18 cellular contexts compared by ENCODE assay signal in genomic region chr5:5700549-5700948, GRCh38.
DNase-seq lines count a peak whose midpoint lies in the region; FAIRE-seq and TF ChIP-seq lines count a peak whose summit lies in the region.
"Had no signal": no experiment of that assay in that cellular context is flagged by ENCODE, and none has a peak within 500 bp of the region (broad histone marks: within the 10 kb centered on the region; RNA-seq: fewer than 3 reads in every experiment).

No MANE protein-coding gene starts in this region.

- peaks cover 23% of the 10 kb centered on the region for H3K4me1 Mint-ChIP-seq in MCF 10A (ENCODE audit: insufficient read depth, unreplicated experiment)
- H3K4me1 Mint-ChIP-seq in activated CD4-positive, alpha-beta T cell treated with anti-CD3 and anti-CD28 coated beads, Interleukin-2, amount 10 ng/mL, durations not matched to agents 24 days and 14 days: peaks cover 2% of the 10 kb centered on the region
- H3K4me1 Mint-ChIP-seq: B cell had no signal

- H3K9me3 ChIP-seq in breast epithelium: peaks cover 0 to 6% of the 10 kb centered on the region in 2 donors

- intact Hi-C loops in MCF 10A (cut with micrococcal nuclease) (no loop called here), breast epithelium (cut with DNase I; ENCODE audit: low total_unique reads) (no loop called here), posterior vena cava (cut with DNase I) (no loop called here)
- intact Hi-C loops in activated CD4-positive, alpha-beta T cell treated with anti-CD3 and anti-CD28 coated beads, Interleukin-2, amount 10 ng/mL, durations not matched to agents 24 days and 14 days (cut with micrococcal nuclease): no loop called here

- TF ChIP-seq CTCF in MCF 10A (IDR thresholded peaks at IDR 0.05; ENCODE audit: unreplicated experiment): no peak
- TF ChIP-seq CTCF in breast epithelium (IDR thresholded peaks at IDR 0.05): no peak
- no peak for TF ChIP-seq CTCF in bronchial epithelial cell (IDR thresholded peaks at IDR 0.05; ENCODE audit: insufficient read depth, low read length, severe bottlenecking)

- H3K4me1 ChIP-seq in breast epithelium: no peaks in the 10 kb centered on the region

- DNase-seq in MCF 10A (ENCODE audit: unreplicated experiment): peak; percentile 23
- no peak for DNase-seq in breast epithelium (ENCODE audit: low spot score in 2 of 2)
- DNase-seq in NOMO-1 treated with DMSO at 0.1 percent for 48 hours (lab: John Stamatoyannopoulos, UW; ENCODE audit: unreplicated experiment): peak; percentile 51
- peak; percentile 0 for DNase-seq in bronchial epithelial cell (ENCODE audit: low read depth)
- peak; percentile 0 for DNase-seq in renal cortical epithelial cell (ENCODE audit: low read depth)
- DNase-seq in activated CD4-positive, alpha-beta T cell treated with anti-CD3 and anti-CD28 coated beads, Interleukin-2, amount 10 ng/mL, durations not matched to agents 24 days and 14 days: no peak
- DNase-seq in posterior vena cava (ENCODE audit: low spot score): no peak
- DNase-seq in urothelium cell line (ENCODE audit: low spot score): no peak
- DNase-seq: ACHN; C1 segment of cervical spinal cord; Calu3; CD4-positive, alpha-beta T cell; DMS79; HCEC 1CT; HFFc6 had no signal

- H3K27me3 ChIP-seq in breast epithelium: no peaks in the 10 kb centered on the region
- H3K27me3 ChIP-seq in bronchial epithelial cell (ENCODE audit: control insufficient read depth, insufficient read depth, low read length): no peaks in the 10 kb centered on the region

- H3K4me3 ChIP-seq in breast epithelium (no peak overlapping the region), bronchial epithelial cell (ENCODE audit: low read depth, low read length) (no peak overlapping the region)
- H3K4me3 ChIP-seq: GM12878 had no signal

- TF ChIP-seq POLR2A in breast epithelium (IDR thresholded peaks at IDR 0.05): no peak

- H3K9me3 Mint-ChIP-seq in MCF 10A (ENCODE audit: unreplicated experiment): no peaks in the 10 kb centered on the region
- H3K9me3 Mint-ChIP-seq in activated CD4-positive, alpha-beta T cell treated with anti-CD3 and anti-CD28 coated beads, Interleukin-2, amount 10 ng/mL, durations not matched to agents 24 days and 14 days: no peaks in the 10 kb centered on the region
- H3K9me3 Mint-ChIP-seq: CD4-positive, alpha-beta T cell had no signal

- no peaks in the 10 kb centered on the region for H3K36me3 ChIP-seq in breast epithelium
- no peaks in the 10 kb centered on the region for H3K36me3 ChIP-seq in bronchial epithelial cell (ENCODE audit: control insufficient read depth, insufficient read depth, low read length)

- H3K27ac ChIP-seq in breast epithelium: no peak overlapping the region

- no peaks in the 10 kb centered on the region for H3K36me3 Mint-ChIP-seq in MCF 10A (ENCODE audit: insufficient read depth, unreplicated experiment)
- H3K36me3 Mint-ChIP-seq in activated CD4-positive, alpha-beta T cell treated with anti-CD3 and anti-CD28 coated beads, Interleukin-2, amount 10 ng/mL, durations not matched to agents 24 days and 14 days (ENCODE audit: low read depth): no peaks in the 10 kb centered on the region

- peak overlapping the region; percentile 81 for H3K27ac Mint-ChIP-seq in MCF 10A (ENCODE audit: low read depth, unreplicated experiment)
- no peak overlapping the region for H3K27ac Mint-ChIP-seq in activated CD4-positive, alpha-beta T cell treated with anti-CD3 and anti-CD28 coated beads, Interleukin-2, amount 10 ng/mL, durations not matched to agents 24 days and 14 days
- H3K27ac Mint-ChIP-seq: B cell; CD4-positive, alpha-beta T cell; HFFc6 had no signal

- CTCF ChIA-PET in MCF 10A (lab: Yijun Ruan, JAX): interaction anchor here (0.6 kb wide), 1 partner anchor 11 kb away, joined by 3 read pairs; no protein-coding TSS in a partner anchor

- H3K4me3 Mint-ChIP-seq in MCF 10A (ENCODE audit: unreplicated experiment): peak overlapping the region; percentile 15
- H3K4me3 Mint-ChIP-seq in activated CD4-positive, alpha-beta T cell treated with anti-CD3 and anti-CD28 coated beads, Interleukin-2, amount 10 ng/mL, durations not matched to agents 24 days and 14 days: no peak overlapping the region
- H3K4me3 Mint-ChIP-seq: B cell; CD4-positive, alpha-beta T cell; HFFc6 had no signal

- FAIRE-seq in bronchial epithelial cell (lab: Jason Lieb, UNC) (no peak), urothelium cell line (lab: Jason Lieb, UNC) (no peak)
- FAIRE-seq: GM12878, H1 had no signal

- no peaks in the 10 kb centered on the region for H3K27me3 Mint-ChIP-seq in MCF 10A (ENCODE audit: insufficient read depth, unreplicated experiment)
- H3K27me3 Mint-ChIP-seq in activated CD4-positive, alpha-beta T cell treated with anti-CD3 and anti-CD28 coated beads, Interleukin-2, amount 10 ng/mL, durations not matched to agents 24 days and 14 days: peaks cover 10% of the 10 kb centered on the region

- POLR2A ChIA-PET in MCF 10A (lab: Yijun Ruan, JAX): no interaction called here

- BruUV-seq in MCF 10A (replicated peaks; lab: Mats Ljungman, UMichigan): no TSS peak

Comparison
In these comparisons a context has a peak if more than half of its experiments do, and no peak if none do; other contexts are left out.
1. DNase-seq: peak in MCF 10A (single experiment), NOMO-1 treated with DMSO at 0.1 percent for 48 hours (single experiment), bronchial epithelial cell (single experiment) and renal cortical epithelial cell (single experiment); none in breast epithelium (0 of 2), activated CD4-positive, alpha-beta T cell treated with anti-CD3 and anti-CD28 coated beads, Interleukin-2, amount 10 ng/mL, durations not matched to agents 24 days and 14 days (single experiment), posterior vena cava (single experiment) and urothelium cell line (single experiment).